In genomic region chr5:171984748-171985419, GRCh38 we compare ENCODE assay signal across 10 cellular contexts.
A peak's percentile ranks its signal among the peaks of the same experiment; 100 is the strongest.
DNase-seq lines count a peak whose midpoint lies in the region; ATAC-seq and TF ChIP-seq lines count a peak whose summit lies in the region.
"Had no signal": no experiment of that assay in that cellular context is flagged by ENCODE, and none has a peak within 500 bp of the region (broad histone marks: within the 10 kb centered on the region; RNA-seq: fewer than 3 reads in every experiment).

No MANE protein-coding gene starts in this region.

- no peak for ATAC-seq in GM18505 (IDR thresholded peaks at IDR 0.05; ENCODE audit: unreplicated experiment)

- H3K4me3 ChIP-seq in cardiac fibroblast (replicated peaks in 1 of 2; ENCODE audit: low read depth in 2 of 2, low read length in 2 of 2): no peak overlapping the region

- TF ChIP-seq CTCF in cardiac fibroblast (IDR thresholded peaks at IDR 0.05; ENCODE audit: low read depth, low read length): no peak

- no peak for TF ChIP-seq POLR2A in GM18505 (IDR thresholded peaks at IDR 0.05; ENCODE audit: borderline replicate concordance, extremely low read depth, insufficient read depth, insufficient read length)

- DNase-seq in stimulated activated CD4-positive, alpha-beta T cell treated with anti-CD3 and anti-CD28 coated beads, Interleukin-1b, Interleukin-23, amount 100 ng/mL, for 48 hours: peak; percentile 62
- no peak for DNase-seq in stimulated activated CD4-positive, alpha-beta T cell treated with anti-CD3 and anti-CD28 coated beads, Interleukin-4, amount 100 ng/mL, for 1 hour
- DNase-seq in NCI-H69 (lab: John Stamatoyannopoulos, UW): peak; percentile 15
- peak; percentile 39 to 81 for DNase-seq in cardiac fibroblast (ENCODE audit: low read depth in 2 of 2)
- no peak for DNase-seq in iPS-NIHi7 (ENCODE audit: extremely low spot score)
- no peak for DNase-seq in KG1 (lab: John Stamatoyannopoulos, UW)
- DNase-seq in NCI-H2227 (lab: John Stamatoyannopoulos, UW; ENCODE audit: unreplicated experiment): no peak
- DNase-seq: cerebellar nuclear complex, NCI-H1436 had no signal

Comparison
In these comparisons a context has a peak if more than half of its experiments do, and no peak if none do; other contexts are left out.
1. DNase-seq: peak in stimulated activated CD4-positive, alpha-beta T cell treated with anti-CD3 and anti-CD28 coated beads, Interleukin-1b, Interleukin-23, amount 100 ng/mL, for 48 hours (single experiment), NCI-H69 (single experiment) and cardiac fibroblast (2 of 2); none in stimulated activated CD4-positive, alpha-beta T cell treated with anti-CD3 and anti-CD28 coated beads, Interleukin-4, amount 100 ng/mL, for 1 hour (single experiment), iPS-NIHi7 (single experiment), KG1 (single experiment) and NCI-H2227 (single experiment).